ENCODE assay signal across 22 cellular contexts in genomic region chr10:89102710-89103109, GRCh38.
"Had no signal": no experiment of that assay in that cellular context is flagged by ENCODE, and none has a peak within 500 bp of the region (broad histone marks: within the 10 kb centered on the region; RNA-seq: fewer than 3 reads in every experiment).

No MANE protein-coding gene starts in this region.

- H3K4me3 ChIP-seq: SJSA1, SK-N-MC had no signal

- DNase-seq: KBM-7, MV-4-11, NCI-H1048, NCI-H1105 treated with DMSO at 0.1 percent for 48 hours, NCI-H1417 treated with DMSO at 0.1 percent for 48 hours, NCI-H146, NCI-H1694 treated with DMSO at 0.1 percent for 48 hours, NCI-H1930, NCI-H2081, NCI-H2107, NCI-H2227 treated with DMSO at 0.1 percent for 48 hours, NCI-H524 treated with DMSO at 0.1 percent for 48 hours, NCI-H69, NCI-H774, Right ventricle myocardium superior, RPMI8226, SIG-M5 had no signal

- H3K27ac ChIP-seq: HL-60, SJSA1, SK-N-MC had no signal

- FAIRE-seq: HTR-8/SVneo, RCC 7860 had no signal

- H3K27me3 ChIP-seq: SJSA1 had no signal

- H3K36me3 ChIP-seq: SJSA1 had no signal

- H3K9me3 ChIP-seq: SJSA1 had no signal

- H3K4me1 ChIP-seq: SJSA1 had no signal
